Comparison of ENCODE assay signal across 10 cellular contexts in the genomic region with DNA sequence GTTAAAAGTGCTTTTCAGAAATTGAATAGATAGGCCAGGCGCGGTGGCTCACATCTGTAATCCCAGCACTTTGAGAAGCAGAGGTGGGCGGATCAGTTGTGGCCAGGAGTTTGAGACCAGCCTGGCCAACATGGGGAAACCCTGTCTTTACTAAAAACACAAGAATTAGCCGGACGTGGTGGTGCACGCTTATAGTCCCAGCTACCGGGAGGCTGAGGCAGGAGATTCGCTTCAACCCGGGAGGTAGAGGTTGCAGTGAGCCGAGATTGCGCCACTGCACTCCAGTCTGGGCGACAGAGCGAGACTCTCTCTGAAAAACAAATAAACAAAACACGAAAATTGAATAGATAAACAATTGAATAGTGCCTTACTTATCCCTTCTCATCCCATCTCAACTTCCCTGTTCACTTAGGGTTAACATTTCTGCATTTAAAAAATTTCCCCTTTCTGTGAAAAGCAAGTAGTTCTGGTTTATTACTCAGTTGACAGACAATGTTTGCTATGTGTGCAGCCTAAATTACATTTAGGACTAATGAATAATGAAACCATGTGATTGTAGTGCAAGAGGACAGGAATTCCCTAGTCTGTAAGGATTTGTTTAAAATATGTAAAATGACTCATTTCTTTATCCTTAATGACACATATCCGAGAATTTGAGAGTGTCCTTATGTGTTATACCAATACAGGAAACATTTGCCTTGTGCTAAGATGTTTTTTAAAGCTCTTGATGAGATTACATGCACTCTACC. TPM values are rescaled to one million over a fixed set of nuclear protein-coding genes. Genes with fewer than 3 reads are reported as not detected.
A peak's percentile ranks its signal among the peaks of the same experiment; 100 is the strongest.
DNase-seq lines count a peak whose midpoint lies in the region; ATAC-seq and TF ChIP-seq lines count a peak whose summit lies in the region.
"Had no signal": no experiment of that assay in that cellular context is flagged by ENCODE, and none has a peak within 500 bp of the region (broad histone marks: within the 10 kb centered on the region; RNA-seq: fewer than 3 reads in every experiment).

No MANE protein-coding gene starts in this region.

- no peak overlapping the region for H3K27ac ChIP-seq in effector memory CD4-positive, alpha-beta T cell (ENCODE audit: insufficient read depth, low read length, poor library complexity, severe bottlenecking)

- no peak for TF ChIP-seq CTCF in GM12865 (IDR thresholded peaks at IDR 0.05; ENCODE audit: insufficient read depth, low read depth, low read length, missing control alignments)

- ATAC-seq in GM21825 (IDR thresholded peaks at IDR 0.05; ENCODE audit: unreplicated experiment), result no peak

- H3K36me3 ChIP-seq in MG63, result peaks cover 11% of the 10 kb centered on the region
- no peaks in the 10 kb centered on the region for H3K36me3 ChIP-seq in effector memory CD4-positive, alpha-beta T cell (ENCODE audit: control insufficient read depth, insufficient read depth, low read length)
- H3K36me3 ChIP-seq: spleen had no signal

- DNase-seq in GM12865 (ENCODE audit: low read depth) (peak; percentile 65), MG63 (no peak), epidermal melanocyte (ENCODE audit: insufficient read length, low spot score) (peak; percentile 66), renal cortical epithelial cell (ENCODE audit: low read depth) (peak; percentile 96), superior temporal gyrus (ENCODE audit: extremely low spot score) (no peak), NCI-H146 (lab: John Stamatoyannopoulos, UW) (no peak)
- no peak for DNase-seq in effector memory CD4-positive, alpha-beta T cell
- DNase-seq: NCI-H1694 treated with DMSO at 0.1 percent for 48 hours, spleen had no signal

- no peaks in the 10 kb centered on the region for H3K4me1 ChIP-seq in effector memory CD4-positive, alpha-beta T cell (ENCODE audit: control insufficient read depth, insufficient read depth, low read length, poor library complexity, severe bottlenecking)

- no peak overlapping the region for H3K4me3 ChIP-seq in GM12865 (ENCODE audit: low read depth, low read length)
- H3K4me3 ChIP-seq in MG63, result peak overlapping the region; percentile 7
- H3K4me3 ChIP-seq in effector memory CD4-positive, alpha-beta T cell (ENCODE audit: insufficient read depth, low read depth, low read length, poor library complexity, severe bottlenecking), result no peak overlapping the region
- H3K4me3 ChIP-seq: spleen had no signal

- no peaks in the 10 kb centered on the region for H3K27me3 ChIP-seq in MG63
- H3K27me3 ChIP-seq in effector memory CD4-positive, alpha-beta T cell (replicated peaks; ENCODE audit: control insufficient read depth, insufficient read depth, low read length, poor library complexity, severe bottlenecking), result no peaks in the 10 kb centered on the region
- H3K27me3 ChIP-seq: spleen had no signal

- peaks cover 2% of the 10 kb centered on the region; the same call in 1 of the 2 replicates for H3K9me3 ChIP-seq in MG63
- H3K9me3 ChIP-seq in effector memory CD4-positive, alpha-beta T cell (ENCODE audit: control insufficient read depth, low read length), result no peaks in the 10 kb centered on the region

RNA-seq across cellular contexts. Expression of gene RNF169, which starts 6.0 kb away (rescaled TPM):
- 11.2 and 11.8 TPM in 2 replicates for total RNA-seq in MG63 (2014; rRNA removed; shearing (Covaris generic); ENCODE audit: low replicate concordance)
- 16.7 and 18.2 TPM in 2 replicates for total RNA-seq in renal cortical epithelial cell

RNA-seq across cellular contexts. Expression of gene CHRDL2, which starts 23.5 kb away (rescaled TPM):
- not detected in 2 replicates for total RNA-seq in MG63 (2014; rRNA removed; shearing (Covaris generic); ENCODE audit: low replicate concordance)
- total RNA-seq in renal cortical epithelial cell, result not detected in 2 replicates

Comparison
In these comparisons a context has a peak if more than half of its experiments do, and no peak if none do; other contexts are left out.
1. DNase-seq: peak in GM12865 (single experiment), epidermal melanocyte (single experiment) and renal cortical epithelial cell (single experiment); none in MG63 (single experiment), effector memory CD4-positive, alpha-beta T cell (0 of 3), superior temporal gyrus (single experiment) and NCI-H146 (single experiment).